In the genomic region with DNA sequence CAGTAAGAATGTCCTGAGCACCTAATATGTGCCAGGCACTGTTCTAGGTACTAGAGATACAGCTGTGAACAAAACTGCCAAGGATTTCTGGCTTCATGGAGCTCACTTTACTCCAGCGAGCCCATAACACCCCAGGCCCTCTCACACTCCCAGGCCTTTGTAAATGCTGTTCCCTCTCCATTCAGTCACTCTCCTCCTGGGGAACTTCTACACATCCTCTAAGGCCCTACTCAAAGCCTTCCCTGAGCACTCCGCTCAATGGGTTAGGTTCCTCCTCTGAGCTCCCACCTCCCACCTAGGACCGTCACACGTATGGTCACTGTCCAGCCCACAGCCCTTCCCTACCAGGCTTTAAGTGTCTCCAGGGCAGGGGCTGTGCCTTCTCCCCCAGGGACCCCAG, we compare ENCODE assay signal across 18 cellular contexts. TPM values are rescaled to one million over a fixed set of nuclear protein-coding genes. Genes with fewer than 3 reads are reported as not detected.
A peak's percentile ranks its signal among the peaks of the same experiment; 100 is the strongest.
DNase-seq lines count a peak whose midpoint lies in the region; ATAC-seq and TF ChIP-seq lines count a peak whose summit lies in the region.
"Had no signal": no experiment of that assay in that cellular context is flagged by ENCODE, and none has a peak within 500 bp of the region (broad histone marks: within the 10 kb centered on the region; RNA-seq: fewer than 3 reads in every experiment).

No MANE protein-coding gene starts in this region.

- H3K4me1 ChIP-seq in mesenchymal stem cell (ENCODE audit: control insufficient read depth, insufficient read depth, low read depth, low read length) (peaks cover 58% of the 10 kb centered on the region), transverse colon (peaks cover 0 to 9% (median 0%) of the 10 kb centered on the region in 4 donors)
- H3K4me1 ChIP-seq: vagina had no signal

- in situ Hi-C loops in transverse colon (cut with MboI; ENCODE audit: low pct_ligation_motif_present in 1 of 4, low pct_unique_long_range_greater_than_20kb in 1 of 4, low sequenced_read_pairs in 3 of 4) = no loop called here

- no peak overlapping the region for H3K23ac ChIP-seq in mesenchymal stem cell (ENCODE audit: low read length in 2 of 2)

- H2BK15ac ChIP-seq in mesenchymal stem cell (ENCODE audit: low read depth, poor library complexity, severe bottlenecking) = no peak overlapping the region

- H3K9ac ChIP-seq in mesenchymal stem cell (ENCODE audit: low read length) = peak overlapping the region; percentile 78

- H3K4me3 ChIP-seq in mesenchymal stem cell (ENCODE audit: insufficient read depth in 1 of 2, low read depth in 1 of 2, low read length in 2 of 2) = no peak overlapping the region
- no peak overlapping the region for H3K4me3 ChIP-seq in transverse colon
- H3K4me3 ChIP-seq: A549, adrenal gland, vagina had no signal

- peak overlapping the region; percentile 80 for H3K27ac Mint-ChIP-seq in activated T-cell treated with anti-CD3 and anti-CD28 coated beads, Interleukin-2, amount 50 U/mL, for 24 hours
- H3K27ac Mint-ChIP-seq in activated T-helper 17 cell treated with anti-CD3 and anti-CD28 coated beads, Interleukin-2, amount 50 U/mL, for 72 hours = peak overlapping the region; percentile 7

- H3K27me3 ChIP-seq in mesenchymal stem cell (ENCODE audit: control insufficient read depth in 1 of 2, insufficient read depth in 1 of 2, low read length in 2 of 2) = no peaks in the 10 kb centered on the region
- H3K27me3 ChIP-seq in transverse colon = peaks cover 5% of the 10 kb centered on the region
- H3K27me3 ChIP-seq: adrenal gland, vagina had no signal

- no peak for TF ChIP-seq POLR2A in transverse colon (IDR thresholded peaks at IDR 0.05)

- H3K18ac ChIP-seq in mesenchymal stem cell (ENCODE audit: low read depth in 1 of 2, low read length in 2 of 2) = peak overlapping the region in 1 of 2 experiments; percentile 44

- no peak overlapping the region for H3K4ac ChIP-seq in mesenchymal stem cell (ENCODE audit: low read depth in 1 of 2, low read length in 2 of 2)

- H2AFZ ChIP-seq in mesenchymal stem cell (ENCODE audit: low read depth, low read length) = no peak overlapping the region

- TF ChIP-seq EP300 in transverse colon (IDR thresholded peaks at IDR 0.05; ENCODE audit: low read depth) = no peak

- H3K36me3 ChIP-seq in mesenchymal stem cell (ENCODE audit: control insufficient read depth in 1 of 2, insufficient read depth in 2 of 2, low read depth in 1 of 2, low read length in 2 of 2) = peaks cover 17 to 33% of the 10 kb centered on the region in 2 experiments
- no peaks in the 10 kb centered on the region for H3K36me3 ChIP-seq in transverse colon
- H3K36me3 ChIP-seq: adrenal gland, vagina had no signal

- no peak for TF ChIP-seq CTCF in transverse colon (IDR thresholded peaks at IDR 0.05)

- H3K9me3 ChIP-seq in mesenchymal stem cell (ENCODE audit: control insufficient read depth, low read length) (no peaks in the 10 kb centered on the region), transverse colon (no peaks in the 10 kb centered on the region)
- H3K9me3 ChIP-seq: A549, adrenal gland, vagina had no signal

- ATAC-seq in activated T-helper 17 cell treated with anti-CD3 and anti-CD28 coated beads, Interleukin-2, amount 50 U/mL, for 72 hours (replicated peaks) = no peak
- no peak for ATAC-seq in HG02852 (IDR thresholded peaks at IDR 0.05; ENCODE audit: unreplicated experiment)

- WGBS in mesenchymal stem cell = 89% methylated on average over 4 of the region's 4 CpGs
- WGBS in transverse colon (ENCODE audit: low coverage in 1 of 2), 2 donors = 83 to 100% methylated on average over 1 to 4 of the region's 4 CpGs

- H3K4me1 Mint-ChIP-seq in activated T-cell treated with anti-CD3 and anti-CD28 coated beads, Interleukin-2, amount 50 U/mL, for 24 hours (ENCODE audit: low read depth) = peaks cover 62% of the 10 kb centered on the region
- peaks cover 33% of the 10 kb centered on the region for H3K4me1 Mint-ChIP-seq in activated T-helper 17 cell treated with anti-CD3 and anti-CD28 coated beads, Interleukin-2, amount 50 U/mL, for 72 hours

- H3K9me3 Mint-ChIP-seq in activated T-cell treated with anti-CD3 and anti-CD28 coated beads, Interleukin-2, amount 50 U/mL, for 24 hours = no peaks in the 10 kb centered on the region
- H3K9me3 Mint-ChIP-seq in activated T-helper 17 cell treated with anti-CD3 and anti-CD28 coated beads, Interleukin-2, amount 50 U/mL, for 72 hours = no peaks in the 10 kb centered on the region

- no peak overlapping the region for H4K8ac ChIP-seq in mesenchymal stem cell (ENCODE audit: low read length)

- peak overlapping the region; percentile 60 for H2BK5ac ChIP-seq in mesenchymal stem cell (ENCODE audit: low read depth, low read length, poor library complexity, severe bottlenecking)

- no peak overlapping the region for H2BK120ac ChIP-seq in mesenchymal stem cell (ENCODE audit: low read depth, low read length)

- no peaks in the 10 kb centered on the region for H3K27me3 Mint-ChIP-seq in activated T-cell treated with anti-CD3 and anti-CD28 coated beads, Interleukin-2, amount 50 U/mL, for 24 hours
- H3K27me3 Mint-ChIP-seq in activated T-helper 17 cell treated with anti-CD3 and anti-CD28 coated beads, Interleukin-2, amount 50 U/mL, for 72 hours = no peaks in the 10 kb centered on the region

- H3K36me3 Mint-ChIP-seq in activated T-cell treated with anti-CD3 and anti-CD28 coated beads, Interleukin-2, amount 50 U/mL, for 24 hours (ENCODE audit: low read depth) = peaks cover 49% of the 10 kb centered on the region
- H3K36me3 Mint-ChIP-seq in activated T-helper 17 cell treated with anti-CD3 and anti-CD28 coated beads, Interleukin-2, amount 50 U/mL, for 72 hours (ENCODE audit: low read depth) = peaks cover 17% of the 10 kb centered on the region

- H3K14ac ChIP-seq in mesenchymal stem cell (ENCODE audit: low read length in 2 of 2) = no peak overlapping the region

- no peak for DNase-seq in activated T-cell treated with anti-CD3 and anti-CD28 coated beads, Interleukin-2, amount 50 U/mL, for 24 hours
- no peak for DNase-seq in activated T-cell treated with anti-CD3 and anti-CD28 coated beads, Interleukin-2, amount 50 U/mL, for 1 hour
- no peak for DNase-seq in mesenchymal stem cell
- DNase-seq in transverse colon = no peak
- no peak for DNase-seq in UCSD-AML1 (lab: John Stamatoyannopoulos, UW; ENCODE audit: unreplicated experiment)
- DNase-seq: hippocampal formation; left cardiac atrium; NCI-H1105 treated with DMSO at 0.1 percent for 48 hours; stimulated activated CD4-positive, alpha-beta T cell treated with anti-CD3 and anti-CD28 coated beads, Interleukin-1b, Interleukin-23, amount 100 ng/mL, for 48 hours had no signal

- peak overlapping the region; percentile 81 for H2AK5ac ChIP-seq in mesenchymal stem cell (ENCODE audit: low read length, severe bottlenecking)

- H3K4me2 ChIP-seq in mesenchymal stem cell (ENCODE audit: low read length, poor library complexity, severe bottlenecking) = no peak overlapping the region
- H3K4me2 ChIP-seq: A549 had no signal

- peaks cover 8% of the 10 kb centered on the region for H3K79me1 ChIP-seq in mesenchymal stem cell (replicated peaks; ENCODE audit: low read length, poor library complexity, severe bottlenecking)

- H3K27ac ChIP-seq in mesenchymal stem cell (ENCODE audit: low read length, poor library complexity, severe bottlenecking) = peak overlapping the region; percentile 93
- H3K27ac ChIP-seq in temporal lobe (ENCODE audit: low read depth, low read length) = peak overlapping the region; percentile 72
- H3K27ac ChIP-seq in transverse colon = no peak overlapping the region
- H3K27ac ChIP-seq: vagina had no signal

- no peak overlapping the region for H3K4me3 Mint-ChIP-seq in activated T-cell treated with anti-CD3 and anti-CD28 coated beads, Interleukin-2, amount 50 U/mL, for 24 hours
- H3K4me3 Mint-ChIP-seq in activated T-helper 17 cell treated with anti-CD3 and anti-CD28 coated beads, Interleukin-2, amount 50 U/mL, for 72 hours = no peak overlapping the region

- intact Hi-C loops in transverse colon (cut with DNase I; ENCODE audit: low total_unique reads) = no loop called here

- H4K91ac ChIP-seq in mesenchymal stem cell (ENCODE audit: low read length) = no peak overlapping the region

- no peak overlapping the region for H2BK12ac ChIP-seq in mesenchymal stem cell (ENCODE audit: low read length in 2 of 2)

RNA-seq across cellular contexts. Expression of a gene that starts 27.2 kb away (rescaled TPM):
- 10 to 100 TPM; 11.7 to 44.9 TPM for total RNA-seq in activated T-helper 17 cell treated with anti-CD3 and anti-CD28 coated beads, Interleukin-2, amount 50 U/mL, for 72 hours
- polyA plus RNA-seq in mesenchymal stem cell (2013, experiment 1 of 2) = 0.94 TPM
- 1.1 TPM for polyA plus RNA-seq in mesenchymal stem cell (2013, experiment 2 of 2)
- total RNA-seq in temporal lobe = 25.8 TPM
- total RNA-seq in transverse colon = 1 to 10 TPM in 3 of 4 donors, under 1 TPM in 1; 0.20 to 5.6 (median 3.1) TPM

RNA-seq across cellular contexts. Expression of a gene that starts 39.1 kb away (rescaled TPM):
- not detected for total RNA-seq in activated T-helper 17 cell treated with anti-CD3 and anti-CD28 coated beads, Interleukin-2, amount 50 U/mL, for 72 hours
- 0.08 TPM for polyA plus RNA-seq in mesenchymal stem cell (2013, experiment 1 of 2)
- polyA plus RNA-seq in mesenchymal stem cell (2013, experiment 2 of 2) = 0.07 TPM
- total RNA-seq in temporal lobe (not detected), transverse colon (under 1 TPM in 2 of 4 donors, not detected in 2; 0.40 to 0.79 TPM)
- total RNA-seq: dermis microvascular lymphatic vessel endothelial cell, myocyte, SK-MEL-5 had no signal

RNA-seq across cellular contexts. Expression of a gene that starts 54.4 kb away (rescaled TPM):
- total RNA-seq in activated T-helper 17 cell treated with anti-CD3 and anti-CD28 coated beads, Interleukin-2, amount 50 U/mL, for 72 hours = 10 to 100 TPM; 38.0 to 52.6 TPM
- 26.3 TPM for polyA plus RNA-seq in mesenchymal stem cell (2013, experiment 1 of 2)
- polyA plus RNA-seq in mesenchymal stem cell (2013, experiment 2 of 2) = 25.3 TPM
- total RNA-seq in temporal lobe (16.5 TPM), transverse colon (100 to 1,000 TPM in 1 of 4 donors, 10 to 100 TPM in 2, 1 to 10 TPM in 1; 4.0 to 157 (median 42.3) TPM)

Comparison
In these comparisons a context has a peak if more than half of its experiments do, and no peak if none do; other contexts are left out.
1. H3K27ac ChIP-seq: peak in mesenchymal stem cell (single experiment) and temporal lobe (single experiment); none in transverse colon (0 of 4).